In the genomic region with DNA sequence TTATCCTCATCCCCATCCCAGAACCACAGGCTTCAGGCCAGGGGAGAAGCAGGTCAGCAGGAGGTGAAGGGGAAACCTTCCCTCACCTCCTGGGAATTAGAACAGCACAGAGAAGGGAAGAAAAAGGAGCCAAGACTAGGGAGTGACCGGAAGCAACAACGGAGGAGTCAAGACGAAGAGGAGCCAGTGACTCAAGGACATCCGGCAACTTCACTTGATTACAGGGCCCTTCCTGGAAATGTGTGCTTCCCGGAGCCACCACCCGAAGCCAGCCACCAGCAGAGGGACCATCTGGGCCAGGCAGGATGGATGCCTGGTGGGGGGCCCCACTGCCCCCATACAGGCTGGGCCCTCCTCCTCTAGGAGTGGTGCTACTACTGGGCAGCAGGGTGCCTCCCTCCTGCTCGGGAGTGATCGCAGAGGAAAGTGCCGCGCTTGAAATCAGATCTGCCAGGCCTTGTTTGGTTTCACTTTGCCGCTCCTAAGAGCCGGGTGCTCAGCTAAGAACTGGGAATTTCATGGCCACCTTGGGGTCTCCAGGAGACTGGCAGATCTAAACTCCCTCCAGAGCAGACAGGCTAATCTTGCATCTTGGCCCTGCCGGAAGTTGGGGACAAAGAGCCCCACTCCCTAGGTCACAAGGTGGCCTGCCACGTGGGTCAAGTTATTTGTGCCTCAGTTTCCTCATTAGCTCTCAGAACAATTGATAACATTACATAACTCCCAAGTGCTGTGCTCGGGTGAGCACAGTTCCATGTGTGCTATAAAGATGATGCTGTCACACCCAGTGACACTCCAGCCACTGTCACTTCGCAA, we compare ENCODE assay signal across 1 cellular context.
A peak's percentile ranks its signal among the peaks of the same experiment; 100 is the strongest.
TF ChIP-seq lines count a peak whose summit lies in the region.

No MANE protein-coding gene starts in this region.

TF ChIP-seq in K562, 482 proteins besides CTCF, POLR2A, EP300 and RAD21 (continued from another document and continues in another):
- TF ChIP-seq ZBTB9 (CRISPR knock-in tag; IDR thresholded peaks at IDR 0.05) (0 out of 2 replicates have a peak, but pooled peaks have one; percentile 65), ESRRA (IDR thresholded peaks at IDR 0.05; ENCODE audit: borderline replicate concordance, low read depth) (peak; percentile 38), CHD1 (IDR thresholded peaks at IDR 0.05; ENCODE audit: low read length) (no peak), KAT7 (CRISPR knock-in tag; IDR thresholded peaks at IDR 0.05; ENCODE audit: borderline replicate concordance) (0 out of 2 replicates have a peak, but pooled peaks have one; percentile 54), RERE (CRISPR knock-in tag; IDR thresholded peaks at IDR 0.05; ENCODE audit: borderline replicate concordance) (0 out of 2 replicates have a peak, but pooled peaks have one; percentile 49), TEAD4 (IDR thresholded peaks at IDR 0.05; ENCODE audit: low read length) (peak; percentile 4; the same call in 1 of the 2 replicates), TEAD4 (CRISPR knock-in tag; IDR thresholded peaks at IDR 0.05; ENCODE audit: borderline replicate concordance) (no peak), E2F8 (IDR thresholded peaks at IDR 0.05; ENCODE audit: low read depth, partially characterized antibody) (peak; percentile 35), MLX (CRISPR knock-in tag; conservative IDR thresholded peaks at IDR 0.05) (no peak), NEUROD1 (IDR thresholded peaks at IDR 0.05; ENCODE audit: borderline replicate concordance, low read depth, low read length, partially characterized antibody) (peak; percentile 42), HDAC1 (IDR thresholded peaks at IDR 0.05) (peak in 1 of 2 experiments; percentile 15; a peak in 1 of 4 replicates), ZBTB17 (CRISPR knock-in tag; IDR thresholded peaks at IDR 0.05) (0 out of 2 replicates have a peak, but pooled peaks have one; percentile 40), FOXK2 (conservative IDR thresholded peaks at IDR 0.05 in 1 of 2, IDR thresholded peaks at IDR 0.05 in 1 of 2; ENCODE audit: low read depth in 2 of 2) (peak; percentile 74 to 82), POLR2H (tag; IDR thresholded peaks at IDR 0.05; ENCODE audit: low read depth) (no peak), ELF1 (tag; IDR thresholded peaks at IDR 0.05) (peak; percentile 61), YBX1 (IDR thresholded peaks at IDR 0.05) (no peak), ZNF589 (CRISPR knock-in tag; IDR thresholded peaks at IDR 0.05; ENCODE audit: low read depth) (peak; percentile 67; the same call in 1 of the 2 replicates), ZNF740 (CRISPR knock-in tag; IDR thresholded peaks at IDR 0.05) (no peak), ZNF740 (tag; IDR thresholded peaks at IDR 0.05) (no peak), ZNF395 (CRISPR knock-in tag; IDR thresholded peaks at IDR 0.05) (0 out of 2 replicates have a peak, but pooled peaks have one; percentile 34), BRD4 (IDR thresholded peaks at IDR 0.05) (no peak), HCFC1 (IDR thresholded peaks at IDR 0.05; ENCODE audit: low read depth, low read length) (peak; percentile 39; the same call in 1 of the 2 replicates), POLR2AphosphoS5 (IDR thresholded peaks at IDR 0.05; ENCODE audit: control insufficient read depth, insufficient read depth, low read depth, low read length) (no peak), DDX20 (tag; IDR thresholded peaks at IDR 0.05; ENCODE audit: low read depth) (no peak), RUNX1 (IDR thresholded peaks at IDR 0.05; ENCODE audit: low read depth) (0 out of 2 replicates have a peak, but pooled peaks have one; percentile 26), MAZ (CRISPR knock-in tag; conservative IDR thresholded peaks at IDR 0.05 in 1 of 2, IDR thresholded peaks at IDR 0.05 in 1 of 2) (peak; percentile 65 to 73), PHF8 (IDR thresholded peaks at IDR 0.05; ENCODE audit: borderline replicate concordance, low read length) (peak; percentile 46; the same call in 1 of the 2 replicates), SMARCA5 (IDR thresholded peaks at IDR 0.05) (no peak), NONO (IDR thresholded peaks at IDR 0.05; ENCODE audit: low read depth in 2 of 2, low read length in 1 of 2) (0 out of 4 replicates have a peak, but pooled peaks of 1 of the 2 experiments have one; percentile 5), ZNF174 (CRISPR knock-in tag; IDR thresholded peaks at IDR 0.05) (no peak), IRF1 (CRISPR knock-in tag; IDR thresholded peaks at IDR 0.05; ENCODE audit: borderline replicate concordance) (0 out of 2 replicates have a peak, but pooled peaks have one; percentile 29), SMAD2 (IDR thresholded peaks at IDR 0.05; ENCODE audit: low read depth, low read length) (no peak), CCAR2 (IDR thresholded peaks at IDR 0.05; ENCODE audit: low read depth, low read length) (no peak), ZNF134 (CRISPR knock-in tag; conservative IDR thresholded peaks at IDR 0.05) (0 out of 2 replicates have a peak, but pooled peaks have one; percentile 42), PHF20 (IDR thresholded peaks at IDR 0.05; ENCODE audit: partially characterized antibody) (peak; percentile 68), PML (IDR thresholded peaks at IDR 0.05; ENCODE audit: low read length) (peak; percentile 19; the same call in 1 of the 2 replicates), MEF2A (IDR thresholded peaks at IDR 0.05; ENCODE audit: control insufficient read depth, low read depth, low read length) (no peak), ZKSCAN8 (CRISPR knock-in tag; IDR thresholded peaks at IDR 0.05) (no peak), TAF9B (IDR thresholded peaks at IDR 0.05; ENCODE audit: partially characterized antibody) (no peak), GABPB1 (CRISPR knock-in tag; IDR thresholded peaks at IDR 0.05) (peak; percentile 84), PURB (CRISPR knock-in tag; IDR thresholded peaks at IDR 0.05; ENCODE audit: low read depth) (no peak)
- TF ChIP-seq, protein P1, sequence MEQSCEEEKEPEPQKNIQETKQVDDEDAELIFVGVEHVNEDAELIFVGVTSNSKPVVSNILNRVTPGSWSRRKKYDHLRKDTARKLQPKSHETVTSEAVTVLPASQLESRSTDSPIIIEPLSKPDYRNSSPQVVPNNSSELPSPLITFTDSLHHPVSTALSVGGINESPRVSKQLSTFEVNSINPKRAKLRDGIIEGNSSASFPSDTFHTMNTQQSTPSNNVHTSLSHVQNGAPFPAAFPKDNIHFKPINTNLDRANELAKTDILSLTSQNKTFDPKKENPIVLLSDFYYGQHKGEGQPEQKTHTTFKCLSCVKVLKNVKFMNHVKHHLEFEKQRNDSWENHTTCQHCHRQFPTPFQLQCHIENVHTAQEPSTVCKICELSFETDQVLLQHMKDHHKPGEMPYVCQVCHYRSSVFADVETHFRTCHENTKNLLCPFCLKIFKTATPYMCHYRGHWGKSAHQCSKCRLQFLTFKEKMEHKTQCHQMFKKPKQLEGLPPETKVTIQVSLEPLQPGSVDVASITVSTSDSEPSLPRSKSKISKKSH (CRISPR knock-in tag; IDR thresholded peaks at IDR 0.05), result no peak
- TF ChIP-seq, protein P2, sequence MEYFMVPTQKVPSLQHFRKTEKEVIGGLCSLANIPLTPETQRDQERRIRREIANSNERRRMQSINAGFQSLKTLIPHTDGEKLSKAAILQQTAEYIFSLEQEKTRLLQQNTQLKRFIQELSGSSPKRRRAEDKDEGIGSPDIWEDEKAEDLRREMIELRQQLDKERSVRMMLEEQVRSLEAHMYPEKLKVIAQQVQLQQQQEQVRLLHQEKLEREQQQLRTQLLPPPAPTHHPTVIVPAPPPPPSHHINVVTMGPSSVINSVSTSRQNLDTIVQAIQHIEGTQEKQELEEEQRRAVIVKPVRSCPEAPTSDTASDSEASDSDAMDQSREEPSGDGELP (CRISPR knock-in tag; IDR thresholded peaks at IDR 0.05; ENCODE audit: borderline replicate concordance), result peak; percentile 67; the same call in 1 of the 2 replicates
